In genomic region chr2:47402555-47402804, GRCh38 we compare ENCODE assay signal across 9 cellular contexts. TPM values are rescaled to one million over a fixed set of nuclear protein-coding genes. Genes with fewer than 3 reads are reported as not detected.
DNase-seq lines count a peak whose midpoint lies in the region; ATAC-seq, FAIRE-seq and TF ChIP-seq lines count a peak whose summit lies in the region.
"Had no signal": no experiment of that assay in that cellular context is flagged by ENCODE, and none has a peak within 500 bp of the region (broad histone marks: within the 10 kb centered on the region; RNA-seq: fewer than 3 reads in every experiment).

No MANE protein-coding gene starts in this region.

- no peak for DNase-seq in activated CD4-positive, alpha-beta T cell treated with anti-CD3 and anti-CD28 coated beads, Interleukin-2, amount 10 ng/mL, durations not matched to agents 24 days and 14 days
- DNase-seq in activated CD4-positive, alpha-beta T cell treated with anti-CD3 and anti-CD28 coated beads, Interleukin-2, amount 50 U/mL, for 4 hours: no peak
- DNase-seq in activated naive CD8-positive, alpha-beta T cell treated with anti-CD3 and anti-CD28 coated beads for 36 hours: no peak
- DNase-seq in keratinocyte (ENCODE audit: low read depth, low spot score): no peak
- DNase-seq in thoracic aorta (ENCODE audit: low spot score): no peak
- no peak for DNase-seq in anterior cingulate cortex (lab: John Stamatoyannopoulos, UW)

- H3K4me2 ChIP-seq in keratinocyte (ENCODE audit: control insufficient read depth, extremely low read depth, insufficient read depth, low read depth, low read length): peak overlapping the region; percentile 99

- H3K27me3 ChIP-seq in keratinocyte (ENCODE audit: control insufficient read depth, extremely low read depth, insufficient read depth, low read length): no peaks in the 10 kb centered on the region
- no peaks in the 10 kb centered on the region for H3K27me3 ChIP-seq in thoracic aorta (replicated peaks; ENCODE audit: insufficient read depth)

- ATAC-seq in thoracic aorta (ENCODE audit: insufficient number of reproducible peaks, low FRiP score, low read depth) (no peak), HG02885 (IDR thresholded peaks at IDR 0.05; ENCODE audit: poor library complexity, unreplicated experiment) (no peak), HG03045 (IDR thresholded peaks at IDR 0.05; ENCODE audit: unreplicated experiment) (no peak)

- peak overlapping the region; percentile 96 for H2AFZ ChIP-seq in keratinocyte (ENCODE audit: control insufficient read depth, low read length)

- H3K9me3 Mint-ChIP-seq in activated CD4-positive, alpha-beta T cell treated with anti-CD3 and anti-CD28 coated beads, Interleukin-2, amount 10 ng/mL, durations not matched to agents 24 days and 14 days: peaks cover 3% of the 10 kb centered on the region
- H3K9me3 Mint-ChIP-seq in activated naive CD8-positive, alpha-beta T cell treated with anti-CD3 and anti-CD28 coated beads for 36 hours: peaks cover 3% of the 10 kb centered on the region

- H3K4me1 ChIP-seq in keratinocyte (ENCODE audit: control insufficient read depth, extremely low read depth, insufficient read depth, low read length) (peaks cover 14% of the 10 kb centered on the region), thoracic aorta (ENCODE audit: control insufficient read depth in 1 of 2, low read depth in 2 of 2) (peaks cover 9 to 17% of the 10 kb centered on the region in 2 donors)

- H3K36me3 Mint-ChIP-seq in activated CD4-positive, alpha-beta T cell treated with anti-CD3 and anti-CD28 coated beads, Interleukin-2, amount 10 ng/mL, durations not matched to agents 24 days and 14 days (ENCODE audit: low read depth): peaks cover 28% of the 10 kb centered on the region
- peaks cover 33% of the 10 kb centered on the region for H3K36me3 Mint-ChIP-seq in activated naive CD8-positive, alpha-beta T cell treated with anti-CD3 and anti-CD28 coated beads for 36 hours

- peaks cover 26% of the 10 kb centered on the region for H3K79me2 ChIP-seq in keratinocyte (ENCODE audit: control insufficient read depth, insufficient read depth, low read length)

- H3K27ac ChIP-seq in keratinocyte (ENCODE audit: control insufficient read depth, insufficient read depth, low read length) (peak overlapping the region; percentile 74), thoracic aorta (peak overlapping the region in 1 of 2 donors; percentile 6)

- H3K9me1 ChIP-seq in keratinocyte (ENCODE audit: control insufficient read depth, extremely low read depth, insufficient read depth, low read length): no peaks in the 10 kb centered on the region

- no peak for FAIRE-seq in keratinocyte (lab: Jason Lieb, UNC)
- FAIRE-seq: endometrium had no signal

- TF ChIP-seq CTCF in keratinocyte (optimal IDR thresholded peaks at IDR 0.05 in 1 of 3, IDR thresholded peaks at IDR 0.05 in 1 of 3, conservative IDR thresholded peaks at IDR 0.05 in 1 of 3; ENCODE audit: extremely low read depth in 1 of 3, insufficient read depth in 2 of 3, low read length in 3 of 3): no peak
- TF ChIP-seq CTCF in thoracic aorta (IDR thresholded peaks at IDR 0.05): no peak

- H3K9me3 ChIP-seq in keratinocyte (ENCODE audit: control insufficient read depth, low read depth, low read length): no peaks in the 10 kb centered on the region
- no peaks in the 10 kb centered on the region for H3K9me3 ChIP-seq in thoracic aorta

- no peaks in the 10 kb centered on the region for H3K27me3 Mint-ChIP-seq in activated CD4-positive, alpha-beta T cell treated with anti-CD3 and anti-CD28 coated beads, Interleukin-2, amount 10 ng/mL, durations not matched to agents 24 days and 14 days
- no peaks in the 10 kb centered on the region for H3K27me3 Mint-ChIP-seq in activated naive CD8-positive, alpha-beta T cell treated with anti-CD3 and anti-CD28 coated beads for 36 hours

- H3K27ac Mint-ChIP-seq in activated CD4-positive, alpha-beta T cell treated with anti-CD3 and anti-CD28 coated beads, Interleukin-2, amount 10 ng/mL, durations not matched to agents 24 days and 14 days: peak overlapping the region; percentile 96
- H3K27ac Mint-ChIP-seq in activated naive CD8-positive, alpha-beta T cell treated with anti-CD3 and anti-CD28 coated beads for 36 hours: peak overlapping the region; percentile 99

- peak overlapping the region; percentile 77 for H3K9ac ChIP-seq in keratinocyte (ENCODE audit: control insufficient read depth, extremely low read depth, insufficient read depth, low read length)

- intact Hi-C loops in activated CD4-positive, alpha-beta T cell treated with anti-CD3 and anti-CD28 coated beads, Interleukin-2, amount 10 ng/mL, durations not matched to agents 24 days and 14 days (cut with micrococcal nuclease): loop anchor here (2.0 to 5.0 kb wide), 4 partner anchors 380 to 504 kb away; partner anchors contain the start of genes FBXO11, MCFD2 and MSH6

- H4K20me1 ChIP-seq in keratinocyte (ENCODE audit: control insufficient read depth, extremely low read depth, insufficient read depth, low read length): no peaks in the 10 kb centered on the region

- H3K36me3 ChIP-seq in keratinocyte (ENCODE audit: control insufficient read depth in 2 of 2, extremely low read depth in 1 of 2, insufficient read depth in 2 of 2, low read length in 2 of 2): no peaks in the 10 kb centered on the region
- H3K36me3 ChIP-seq in thoracic aorta: no peaks in the 10 kb centered on the region

- H3K4me1 Mint-ChIP-seq in activated CD4-positive, alpha-beta T cell treated with anti-CD3 and anti-CD28 coated beads, Interleukin-2, amount 10 ng/mL, durations not matched to agents 24 days and 14 days: peaks cover 28% of the 10 kb centered on the region
- H3K4me1 Mint-ChIP-seq in activated naive CD8-positive, alpha-beta T cell treated with anti-CD3 and anti-CD28 coated beads for 36 hours: peaks cover 31% of the 10 kb centered on the region

- H3K4me3 Mint-ChIP-seq in activated CD4-positive, alpha-beta T cell treated with anti-CD3 and anti-CD28 coated beads, Interleukin-2, amount 10 ng/mL, durations not matched to agents 24 days and 14 days: peak overlapping the region; percentile 97
- peak overlapping the region; percentile 93 for H3K4me3 Mint-ChIP-seq in activated naive CD8-positive, alpha-beta T cell treated with anti-CD3 and anti-CD28 coated beads for 36 hours

- dilution Hi-C loops in keratinocyte (cut with MboI; ENCODE audit: extremely low pct_ligation_motif_present, low sequenced_read_pairs): no loop called here

- H3K4me3 ChIP-seq in keratinocyte (ENCODE audit: control insufficient read depth in 2 of 3, extremely low read depth in 1 of 3, insufficient read depth in 2 of 3, low read depth in 1 of 3, low read length in 3 of 3): peak overlapping the region; percentile 83 to 93 (median 89)
- H3K4me3 ChIP-seq in thoracic aorta: peak overlapping the region; percentile 84

RNA-seq across cellular contexts. Expression of gene MSH2, which starts 0.5 kb away (rescaled TPM):
- 79.7 and 79.8 TPM in 2 replicates for total RNA-seq in activated CD4-positive, alpha-beta T cell treated with anti-CD3 and anti-CD28 coated beads, Interleukin-2, amount 10 ng/mL, durations not matched to agents 24 days and 14 days
- total RNA-seq in activated naive CD8-positive, alpha-beta T cell treated with anti-CD3 and anti-CD28 coated beads for 36 hours: 10 to 100 TPM; 74.5 to 75.2 TPM
- 8.0 to 16.8 TPM (median 11.0 TPM) in 3 replicates for polyA plus RNA-seq in keratinocyte
- 11.0 TPM for polyA plus RNA-seq in keratinocyte (2011; ENCODE audit: low read depth)
- 6.1 and 11.4 TPM in 2 replicates for polyA plus RNA-seq in keratinocyte (2011; cell fraction: cytosol; rRNA removed)
- polyA plus RNA-seq in keratinocyte (2011; cell fraction: nucleus; rRNA removed): 9.8 and 11.8 TPM in 2 replicates
- polyA plus RNA-seq in keratinocyte (2012; ENCODE audit: low replicate concordance): 5.9 and 12.0 TPM in 2 replicates
- polyA minus RNA-seq in keratinocyte: 5.7 to 13.0 TPM (median 5.8 TPM) in 3 replicates
- polyA minus RNA-seq in keratinocyte (2011; cell fraction: cytosol; rRNA and poly(A)+ RNA removed): 6.3 TPM
- 4.5 and 10.7 TPM in 2 replicates for polyA minus RNA-seq in keratinocyte (2011; cell fraction: nucleus; rRNA and poly(A)+ RNA removed)
- 1 to 10 TPM; 4.7 to 9.6 TPM for total RNA-seq in thoracic aorta

RNA-seq across cellular contexts. Expression of gene EPCAM, which starts 33.4 kb away (rescaled TPM):
- not detected in 2 replicates for total RNA-seq in activated CD4-positive, alpha-beta T cell treated with anti-CD3 and anti-CD28 coated beads, Interleukin-2, amount 10 ng/mL, durations not matched to agents 24 days and 14 days
- total RNA-seq in activated naive CD8-positive, alpha-beta T cell treated with anti-CD3 and anti-CD28 coated beads for 36 hours: 1 to 10 TPM in 1 of 2 experiments, under 1 TPM in 1; 0.46 to 1.0 TPM
- 4.7 to 27.6 TPM (median 25.8 TPM) in 3 replicates for polyA plus RNA-seq in keratinocyte
- 38.8 TPM for polyA plus RNA-seq in keratinocyte (2011; ENCODE audit: low read depth)
- polyA plus RNA-seq in keratinocyte (2011; cell fraction: cytosol; rRNA removed): 8.1 and 14.0 TPM in 2 replicates
- 10.9 and 26.1 TPM in 2 replicates for polyA plus RNA-seq in keratinocyte (2011; cell fraction: nucleus; rRNA removed)
- 17.9 and 34.5 TPM in 2 replicates for polyA plus RNA-seq in keratinocyte (2012; ENCODE audit: low replicate concordance)
- polyA minus RNA-seq in keratinocyte: 2.9 to 20.1 TPM (median 3.1 TPM) in 3 replicates
- polyA minus RNA-seq in keratinocyte (2011; cell fraction: cytosol; rRNA and poly(A)+ RNA removed): 15.3 TPM
- 7.9 and 8.5 TPM in 2 replicates for polyA minus RNA-seq in keratinocyte (2011; cell fraction: nucleus; rRNA and poly(A)+ RNA removed)
- total RNA-seq in thoracic aorta: 1 to 10 TPM in 1 of 2 donors, not detected in 1; 1.6 TPM
